9 cellular contexts compared by ENCODE assay signal in genomic region chr5:135977375-135977928, GRCh38. TPM values are rescaled to one million over a fixed set of nuclear protein-coding genes. Genes with fewer than 3 reads are reported as not detected.
DNase-seq lines count a peak whose midpoint lies in the region; ATAC-seq and TF ChIP-seq lines count a peak whose summit lies in the region.
"Had no signal": no experiment of that assay in that cellular context is flagged by ENCODE, and none has a peak within 500 bp of the region (broad histone marks: within the 10 kb centered on the region; RNA-seq: fewer than 3 reads in every experiment).

No MANE protein-coding gene starts in this region.

- H3K4me3 ChIP-seq in GM12875 (ENCODE audit: low read depth, low read length), result no peak overlapping the region
- no peak overlapping the region for H3K4me3 ChIP-seq in mucosa of descending colon
- no peak overlapping the region for H3K4me3 ChIP-seq in transverse colon
- H3K4me3 ChIP-seq: SK-N-MC had no signal

- TF ChIP-seq POLR2A in transverse colon (IDR thresholded peaks at IDR 0.05), result no peak

- 32 to 75% methylated on average over 3 to 17 of the region's 17 CpGs for WGBS in transverse colon (ENCODE audit: low coverage in 1 of 2), 2 donors

- H3K36me3 ChIP-seq in mucosa of descending colon (ENCODE audit: low read depth) (no peaks in the 10 kb centered on the region), transverse colon (no peaks in the 10 kb centered on the region)

- H3K9me3 ChIP-seq in mucosa of descending colon, result no peaks in the 10 kb centered on the region
- H3K9me3 ChIP-seq in transverse colon, result no peaks in the 10 kb centered on the region

- no peak overlapping the region for H3K27ac ChIP-seq in transverse colon
- H3K27ac ChIP-seq: SK-N-MC had no signal

- DNase-seq in T-helper 22 cell (ENCODE audit: low read depth) (peak; percentile 4), ecto neural progenitor cell (ENCODE audit: low spot score) (peak; percentile 90), mucosa of descending colon (peak; percentile 74 to 86 (median 76)), transverse colon (peak; percentile 78), NCI-H524 treated with DMSO at 0.1 percent for 48 hours (lab: John Stamatoyannopoulos, UW) (no peak), kidney glomerular epithelial cell (lab: John Stamatoyannopoulos, UW) (no peak)

- H3K4me1 ChIP-seq in mucosa of descending colon (ENCODE audit: low read depth), result no peaks in the 10 kb centered on the region
- peaks cover 0 to 11% (median 2%) of the 10 kb centered on the region in 4 donors for H3K4me1 ChIP-seq in transverse colon

- intact Hi-C loops in mucosa of descending colon (cut with DNase I, micrococcal nuclease) (no loop called here), transverse colon (cut with DNase I; ENCODE audit: low total_unique reads) (no loop called here)

- H3K27me3 ChIP-seq in transverse colon, result peaks cover 5% of the 10 kb centered on the region

- no peak for TF ChIP-seq EP300 in transverse colon (IDR thresholded peaks at IDR 0.05; ENCODE audit: low read depth)

- TF ChIP-seq CTCF in GM12875 (IDR thresholded peaks at IDR 0.05; ENCODE audit: borderline replicate concordance, insufficient read depth, low read depth, low read length) (peak; percentile 98), mucosa of descending colon (IDR thresholded peaks at IDR 0.05) (peak; percentile 73), transverse colon (IDR thresholded peaks at IDR 0.05) (peak; percentile 47 to 78 (median 69))

- in situ Hi-C loops in transverse colon (cut with MboI; ENCODE audit: low pct_ligation_motif_present in 1 of 4, low pct_unique_long_range_greater_than_20kb in 1 of 4, low sequenced_read_pairs in 3 of 4), result no loop called here

- ATAC-seq in HG02981 (IDR thresholded peaks at IDR 0.05; ENCODE audit: unreplicated experiment), result peak; percentile 70
- ATAC-seq in mucosa of descending colon, result peak; percentile 98

RNA-seq across cellular contexts. Expression of gene LECT2, which starts 22.7 kb away (rescaled TPM):
- total RNA-seq in mucosa of descending colon, result not detected
- total RNA-seq in transverse colon, result not detected

RNA-seq across cellular contexts. Expression of gene TGFBI, which starts 51.3 kb away (rescaled TPM):
- total RNA-seq in mucosa of descending colon (10 to 100 TPM; 26.8 to 77.1 (median 47.0) TPM), transverse colon (10 to 100 TPM; 22.4 to 79.6 (median 29.8) TPM)

Comparison
In these comparisons a context has a peak if more than half of its experiments do, and no peak if none do; other contexts are left out.
1. DNase-seq: peak in T-helper 22 cell (single experiment), ecto neural progenitor cell (single experiment), mucosa of descending colon (3 of 3) and transverse colon (single experiment); none in NCI-H524 treated with DMSO at 0.1 percent for 48 hours (single experiment) and kidney glomerular epithelial cell (single experiment).
2. Peak in every context shown above with its lines, with median percentiles within 50 percentile points of each other: CTCF ChIP-seq.